In the genomic region with DNA sequence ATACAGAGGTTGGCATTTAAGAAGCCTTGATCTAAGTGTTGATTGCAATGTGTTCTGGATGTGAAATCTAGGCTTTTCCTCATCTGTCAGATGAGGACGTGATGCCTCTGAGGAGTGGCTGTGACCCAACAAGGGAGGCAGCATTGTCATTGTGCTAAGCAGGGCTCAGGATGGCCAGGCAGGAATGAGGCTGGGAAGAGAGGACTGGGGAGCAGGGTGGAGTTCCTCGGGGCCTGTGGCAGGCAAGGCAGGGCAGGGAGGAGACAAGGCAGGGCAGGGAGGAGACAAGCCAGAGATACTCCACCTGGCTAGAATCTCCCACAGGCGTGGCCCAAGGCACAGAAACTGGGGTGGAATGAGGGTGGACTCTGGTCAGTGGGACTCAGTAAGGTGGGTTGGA, we compare ENCODE assay signal across 15 cellular contexts.
DNase-seq lines count a peak whose midpoint lies in the region; TF ChIP-seq lines count a peak whose summit lies in the region.
"Had no signal": no experiment of that assay in that cellular context is flagged by ENCODE, and none has a peak within 500 bp of the region (broad histone marks: within the 10 kb centered on the region; RNA-seq: fewer than 3 reads in every experiment).

No MANE protein-coding gene starts in this region.

- DNase-seq in DMS53 (lab: John Stamatoyannopoulos, UW) (peak; percentile 41), DMS53 treated with DMSO at 0.1 percent for 48 hours (lab: John Stamatoyannopoulos, UW; ENCODE audit: unreplicated experiment) (no peak), epithelial cell of prostate (ENCODE audit: low read depth, low spot score) (no peak), neuronal stem cell (ENCODE audit: low spot score) (no peak), mesendoderm (no peak), sigmoid colon (no peak), MM.1S (no peak)
- DNase-seq: AML-193; Caco-2; CD4-positive, alpha-beta T cell; DMS79 treated with DMSO at 0.1 percent for 48 hours; H9 had no signal

- no CpG with 5 or more reads among the region's 3 CpGs for WGBS in neuronal stem cell (ENCODE audit: extremely low coverage in 2 of 2, insufficient read length in 2 of 2, insufficient replicate concordance in 1 of 2), 2 donors
- no CpG with 5 or more reads among the region's 3 CpGs for WGBS in mesendoderm (ENCODE audit: extremely low coverage, insufficient coverage, low lambda C conversion rate)
- WGBS in sigmoid colon, 2 donors = 35 to 70% methylated on average over 3 of the region's 3 CpGs

- no peak for TF ChIP-seq POLR2A in sigmoid colon (IDR thresholded peaks at IDR 0.05)

- intact Hi-C loops in sigmoid colon (cut with DNase I) = no loop called here

- no peak overlapping the region for H3K56ac ChIP-seq in mesendoderm (ENCODE audit: low read length)

- no peaks in the 10 kb centered on the region for H3K79me2 ChIP-seq in mesendoderm (ENCODE audit: control insufficient read depth, insufficient read depth, low read length)
- no peaks in the 10 kb centered on the region for H3K79me2 ChIP-seq in MM.1S (ENCODE audit: low read length)

- H3K4me3 ChIP-seq in neuronal stem cell (ENCODE audit: low read length in 2 of 2) (no peak overlapping the region), mesendoderm (ENCODE audit: low read length) (no peak overlapping the region), sigmoid colon (no peak overlapping the region), MM.1S (ENCODE audit: low read length) (no peak overlapping the region)
- H3K4me3 ChIP-seq: A549 had no signal

- no peak overlapping the region for H3K14ac ChIP-seq in neuronal stem cell (ENCODE audit: low read length)

- H3K23ac ChIP-seq in neuronal stem cell (ENCODE audit: low read depth, low read length, poor library complexity) = peak overlapping the region; percentile 4
- no peak overlapping the region for H3K23ac ChIP-seq in mesendoderm (ENCODE audit: low read length)

- H3K27me3 ChIP-seq in neuronal stem cell (ENCODE audit: control insufficient read depth in 3 of 3, insufficient read depth in 3 of 3, low read depth in 1 of 3, low read length in 3 of 3) (peaks cover 0 to 12% (median 0%) of the 10 kb centered on the region in 3 experiments), mesendoderm (ENCODE audit: insufficient read depth, low read length, poor library complexity) (no peaks in the 10 kb centered on the region), sigmoid colon (peaks cover 0 to 4% (median 0%) of the 10 kb centered on the region in 3 donors), MM.1S (replicated peaks; ENCODE audit: insufficient read depth, low read length) (no peaks in the 10 kb centered on the region)

- H2AFZ ChIP-seq in neuronal stem cell (ENCODE audit: low read length) (no peak overlapping the region), MM.1S (ENCODE audit: low read length) (no peak overlapping the region)

- no peak overlapping the region for H2BK5ac ChIP-seq in neuronal stem cell (ENCODE audit: low read length)
- H2BK5ac ChIP-seq in mesendoderm (ENCODE audit: low read length) = no peak overlapping the region

- no peaks in the 10 kb centered on the region for H4K20me1 ChIP-seq in MM.1S (ENCODE audit: insufficient read depth, low read length)

- no peak overlapping the region for H4K5ac ChIP-seq in mesendoderm (ENCODE audit: low read length)

- H3K9me3 ChIP-seq in neuronal stem cell (replicated peaks in 1 of 2; ENCODE audit: control insufficient read depth in 2 of 2, insufficient read depth in 1 of 2, low read depth in 1 of 2, low read length in 2 of 2) = no peaks in the 10 kb centered on the region
- no peaks in the 10 kb centered on the region for H3K9me3 ChIP-seq in sigmoid colon
- no peaks in the 10 kb centered on the region for H3K9me3 ChIP-seq in MM.1S (replicated peaks; ENCODE audit: insufficient read depth, low read length)
- H3K9me3 ChIP-seq: A549, Caco-2 had no signal

- peak overlapping the region; percentile 8 for H3K18ac ChIP-seq in neuronal stem cell (ENCODE audit: low read length)
- no peak overlapping the region for H3K18ac ChIP-seq in mesendoderm (ENCODE audit: low read length)

- H3K9ac ChIP-seq in neuronal stem cell (ENCODE audit: low read depth, low read length, poor library complexity) (no peak overlapping the region), mesendoderm (ENCODE audit: low read length) (no peak overlapping the region), MM.1S (ENCODE audit: low read length) (no peak overlapping the region)

- H3F3A ChIP-seq in MM.1S (ENCODE audit: insufficient read depth, low read length) = no peaks in the 10 kb centered on the region

- no peaks in the 10 kb centered on the region for H3K9me2 ChIP-seq in MM.1S (replicated peaks; ENCODE audit: insufficient read depth, low read length)

- no peak overlapping the region for H4K91ac ChIP-seq in neuronal stem cell (ENCODE audit: low read depth, low read length, poor library complexity)

- H2BK120ac ChIP-seq in neuronal stem cell (ENCODE audit: low read depth, low read length) (no peak overlapping the region), mesendoderm (ENCODE audit: low read depth, low read length) (no peak overlapping the region)

- TF ChIP-seq CTCF in sigmoid colon (IDR thresholded peaks at IDR 0.05) (no peak), MM.1S (IDR thresholded peaks at IDR 0.05; ENCODE audit: low read length) (no peak)

- H3K36me3 ChIP-seq in neuronal stem cell (replicated peaks in 1 of 2; ENCODE audit: control insufficient read depth in 2 of 2, insufficient read depth in 2 of 2, low read length in 2 of 2) (no peaks in the 10 kb centered on the region), mesendoderm (ENCODE audit: control insufficient read depth, insufficient read depth, low read length) (no peaks in the 10 kb centered on the region), sigmoid colon (no peaks in the 10 kb centered on the region), MM.1S (replicated peaks; ENCODE audit: insufficient read depth, low read length) (no peaks in the 10 kb centered on the region)

- peaks cover 0 to 2% of the 10 kb centered on the region in 2 donors for H3K4me1 ChIP-seq in neuronal stem cell (ENCODE audit: control insufficient read depth in 2 of 2, insufficient read depth in 1 of 2, low read depth in 1 of 2, low read length in 2 of 2)
- H3K4me1 ChIP-seq in mesendoderm (ENCODE audit: control insufficient read depth, low read depth, low read length) = no peaks in the 10 kb centered on the region
- no peaks in the 10 kb centered on the region for H3K4me1 ChIP-seq in sigmoid colon
- H3K4me1 ChIP-seq in MM.1S (ENCODE audit: low read length) = no peaks in the 10 kb centered on the region
- H3K4me1 ChIP-seq: A549, Caco-2 had no signal

- H2AK5ac ChIP-seq in neuronal stem cell (ENCODE audit: low read depth, low read length) = peak overlapping the region; percentile 68
- no peak overlapping the region for H2AK5ac ChIP-seq in mesendoderm (ENCODE audit: low read length)

- no peak for TF ChIP-seq EP300 in sigmoid colon (IDR thresholded peaks at IDR 0.05)

- peak overlapping the region; percentile 47 for H3K27ac ChIP-seq in epithelial cell of prostate
- no peak overlapping the region for H3K27ac ChIP-seq in neuronal stem cell (replicated peaks; ENCODE audit: low read length)
- no peak overlapping the region for H3K27ac ChIP-seq in mesendoderm (ENCODE audit: low read depth, low read length)
- no peak overlapping the region for H3K27ac ChIP-seq in sigmoid colon
- no peak overlapping the region for H3K27ac ChIP-seq in MM.1S (ENCODE audit: low read length)
- H3K27ac ChIP-seq: 22Rv1, A549, C4-2B had no signal

- H3K4me2 ChIP-seq in neuronal stem cell (ENCODE audit: insufficient read depth, low read length, poor library complexity, severe bottlenecking) (no peak overlapping the region), mesendoderm (ENCODE audit: low read length) (no peak overlapping the region), MM.1S (ENCODE audit: low read depth, low read length) (no peak overlapping the region)
- H3K4me2 ChIP-seq: A549 had no signal

- H2BK12ac ChIP-seq in neuronal stem cell (ENCODE audit: low read length) = no peak overlapping the region

- H3K79me1 ChIP-seq in neuronal stem cell (ENCODE audit: low read depth, low read length) (no peaks in the 10 kb centered on the region), mesendoderm (ENCODE audit: low read length) (no peaks in the 10 kb centered on the region)

- H4K8ac ChIP-seq in neuronal stem cell (ENCODE audit: low read depth, low read length) (no peak overlapping the region), mesendoderm (ENCODE audit: low read depth, low read length) (no peak overlapping the region)

- no peak overlapping the region for H3K4ac ChIP-seq in neuronal stem cell (ENCODE audit: low read length)
- H3K4ac ChIP-seq in mesendoderm (ENCODE audit: low read depth, low read length) = no peak overlapping the region

- no peak overlapping the region for H2BK15ac ChIP-seq in neuronal stem cell (ENCODE audit: low read length)
- no peak overlapping the region for H2BK15ac ChIP-seq in mesendoderm (replicated peaks; ENCODE audit: low read depth)
